16 cellular contexts compared by ENCODE assay signal in genomic region chr17:69959291-69959690, GRCh38.
"Had no signal": no experiment of that assay in that cellular context is flagged by ENCODE, and none has a peak within 500 bp of the region (broad histone marks: within the 10 kb centered on the region; RNA-seq: fewer than 3 reads in every experiment).

No MANE protein-coding gene starts in this region.

- H3K27ac ChIP-seq: SJCRH30 had no signal

- H3K9me3 ChIP-seq: SJCRH30 had no signal

- H3K4me3 ChIP-seq: SJCRH30 had no signal

- DNase-seq: KBM-7, MM.1S, NCI-H1092 treated with DMSO at 0.1 percent for 48 hours, NCI-H1436, NCI-H187, NCI-H2029, NCI-H2081 treated with DMSO at 0.1 percent for 48 hours, NCI-H2171, NCI-H226, NCI-H446, NCI-H510A, NCI-H524 treated with DMSO at 0.1 percent for 48 hours, NCI-H82, PC-3, SHP77 treated with DMSO at 0.1 percent for 48 hours, SJCRH30 had no signal

- H3K27me3 ChIP-seq: SJCRH30 had no signal

- H3K36me3 ChIP-seq: SJCRH30 had no signal
